1 cellular context compared by ENCODE assay signal in genomic region chr1:59556802-59557548, GRCh38.
TF ChIP-seq lines count a peak whose summit lies in the region.

No MANE protein-coding gene starts in this region.

TF ChIP-seq in HepG2, 621 proteins besides CTCF, POLR2A, EP300 and RAD21 (continued from another document):
- TF ChIP-seq ZHX2 (IDR thresholded peaks at IDR 0.05; ENCODE audit: low read depth) (no peak), ZHX2 (CRISPR knock-in tag; IDR thresholded peaks at IDR 0.05; ENCODE audit: borderline replicate concordance) (no peak), JUN (CRISPR knock-in tag; IDR thresholded peaks at IDR 0.05) (peak; percentile 87), JUND (CRISPR knock-in tag; IDR thresholded peaks at IDR 0.05) (peak; percentile 81), ZBTB25 (CRISPR knock-in tag; IDR thresholded peaks at IDR 0.05) (0 out of 2 replicates have a peak, but pooled peaks have one; percentile 49), NCOA1 (CRISPR knock-in tag; IDR thresholded peaks at IDR 0.05) (peak; percentile 50; the same call in 1 of the 2 replicates), ZNF431 (CRISPR knock-in tag; IDR thresholded peaks at IDR 0.05; ENCODE audit: borderline replicate concordance, low read depth) (peak; percentile 77; the same call in 1 of the 2 replicates), CC2D1A (CRISPR knock-in tag; IDR thresholded peaks at IDR 0.05) (peak; percentile 98), ZNF776 (CRISPR knock-in tag; IDR thresholded peaks at IDR 0.05) (no peak), ATF4 (CRISPR knock-in tag; IDR thresholded peaks at IDR 0.05) (peak in 1 of 2 experiments; percentile 84; a peak in 2 of 4 replicates), ZNF441 (CRISPR knock-in tag; IDR thresholded peaks at IDR 0.05; ENCODE audit: borderline replicate concordance) (0 out of 2 replicates have a peak, but pooled peaks have one; percentile 41), PAXIP1 (CRISPR knock-in tag; conservative IDR thresholded peaks at IDR 0.05) (peak; percentile 96), ZSCAN31 (CRISPR knock-in tag; IDR thresholded peaks at IDR 0.05; ENCODE audit: low read depth) (peak; percentile 76), IRX3 (CRISPR knock-in tag; IDR thresholded peaks at IDR 0.05; ENCODE audit: borderline replicate concordance, low read depth) (0 out of 2 replicates have a peak, but pooled peaks have one; percentile 81), PITX1 (CRISPR knock-in tag; IDR thresholded peaks at IDR 0.05) (peak; percentile 99), NCOR1 (IDR thresholded peaks at IDR 0.05; ENCODE audit: borderline replicate concordance, low read length) (peak; percentile 97; the same call in 1 of the 2 replicates), ZNF335 (CRISPR knock-in tag; IDR thresholded peaks at IDR 0.05) (peak; percentile 55; the same call in 1 of the 2 replicates), DDIT3 (CRISPR knock-in tag; IDR thresholded peaks at IDR 0.05) (no peak), HOXA3 (CRISPR knock-in tag; IDR thresholded peaks at IDR 0.05) (peak; percentile 83), ZNF362 (CRISPR knock-in tag; IDR thresholded peaks at IDR 0.05; ENCODE audit: borderline replicate concordance) (peak; percentile 68; the same call in 1 of the 2 replicates), THYN1 (CRISPR knock-in tag; IDR thresholded peaks at IDR 0.05; ENCODE audit: borderline replicate concordance, low read depth) (peak; percentile 65; the same call in 1 of the 2 replicates), CBX2 (IDR thresholded peaks at IDR 0.05; ENCODE audit: low read depth, low read length) (no peak), CBX2 (CRISPR knock-in tag; IDR thresholded peaks at IDR 0.05; ENCODE audit: low read depth) (0 out of 2 replicates have a peak, but pooled peaks have one; percentile 48), MAZ (IDR thresholded peaks at IDR 0.05; ENCODE audit: borderline replicate concordance, low read depth, low read length) (no peak), MAZ (CRISPR knock-in tag; IDR thresholded peaks at IDR 0.05; ENCODE audit: low read depth) (no peak), TBL1XR1 (IDR thresholded peaks at IDR 0.05; ENCODE audit: borderline replicate concordance, low read length, partially characterized antibody) (peak; percentile 97), SP5 (CRISPR knock-in tag; IDR thresholded peaks at IDR 0.05; ENCODE audit: borderline replicate concordance, low read depth) (peak; percentile 70), ZNF460 (CRISPR knock-in tag; IDR thresholded peaks at IDR 0.05; ENCODE audit: borderline replicate concordance) (no peak; the same call in 1 of the 2 replicates)
